ENCODE assay signal across 11 cellular contexts in genomic region chr1:30755746-30756145, GRCh38. TPM values are rescaled to one million over a fixed set of nuclear protein-coding genes. Genes with fewer than 3 reads are reported as not detected.
A peak's percentile ranks its signal among the peaks of the same experiment; 100 is the strongest.
DNase-seq lines count a peak whose midpoint lies in the region; ATAC-seq and TF ChIP-seq lines count a peak whose summit lies in the region.
"Had no signal": no experiment of that assay in that cellular context is flagged by ENCODE, and none has a peak within 500 bp of the region (broad histone marks: within the 10 kb centered on the region; RNA-seq: fewer than 3 reads in every experiment).

No MANE protein-coding gene starts in this region.

- TF ChIP-seq CTCF in adrenal gland (IDR thresholded peaks at IDR 0.05) = no peak
- TF ChIP-seq CTCF in natural killer cell (IDR thresholded peaks at IDR 0.05) = no peak

- H3K27ac Mint-ChIP-seq in CD4-positive, alpha-beta memory T cell = peak overlapping the region; percentile 95 to 100 (median 98)
- H3K27ac Mint-ChIP-seq in natural killer cell = peak overlapping the region; percentile 99 to 100

- H3K27me3 Mint-ChIP-seq in CD4-positive, alpha-beta memory T cell = no peaks in the 10 kb centered on the region
- no peaks in the 10 kb centered on the region for H3K27me3 Mint-ChIP-seq in natural killer cell (ENCODE audit: low read depth in 2 of 2)

- peak overlapping the region; percentile 92 for H3K27ac ChIP-seq in CD4-positive, alpha-beta memory T cell (ENCODE audit: low read depth, low read length)
- peak overlapping the region in 3 of 5 donors; percentile 6 to 94 (median 78) for H3K27ac ChIP-seq in adrenal gland

- H3K9me3 Mint-ChIP-seq in CD4-positive, alpha-beta memory T cell = peaks cover 0 to 4% (median 0%) of the 10 kb centered on the region in 8 donors
- no peaks in the 10 kb centered on the region for H3K9me3 Mint-ChIP-seq in natural killer cell
- H3K9me3 Mint-ChIP-seq: neural crest cell had no signal

- CTCF ChIA-PET in CD4-positive, alpha-beta memory T cell (lab: Charles Lee; ENCODE audit: partially characterized antibody) = interaction anchor here (1.5 to 18.5 kb wide), 4 partner anchors 12 to 36 kb away, joined by 3 to 270 read pairs (median 103); no protein-coding TSS in a partner anchor

- peaks cover 23 to 45% of the 10 kb centered on the region in 2 donors for H3K36me3 Mint-ChIP-seq in CD4-positive, alpha-beta memory T cell
- no peaks in the 10 kb centered on the region for H3K36me3 Mint-ChIP-seq in natural killer cell

- TF ChIP-seq POLR2A in GM18951 (IDR thresholded peaks at IDR 0.05; ENCODE audit: extremely low read depth, insufficient read depth, insufficient read length) = peak; percentile 19
- no peak for TF ChIP-seq POLR2A in adrenal gland (IDR thresholded peaks at IDR 0.05)

- no peak for ATAC-seq in natural killer cell

- H3K4me1 Mint-ChIP-seq in CD4-positive, alpha-beta memory T cell = peaks cover 50 to 100% (median 67%) of the 10 kb centered on the region in 4 donors
- H3K4me1 Mint-ChIP-seq in natural killer cell = peaks cover 91 to 94% of the 10 kb centered on the region in 2 donors

- peak overlapping the region; percentile 96 for H3K4me3 ChIP-seq in CD4-positive, alpha-beta memory T cell (ENCODE audit: low read length in 2 of 2)
- H3K4me3 ChIP-seq in adrenal gland = peak overlapping the region in 1 of 4 donors; percentile 39

- 75 to 87% (median 79%) methylated on average over 4 of the region's 4 CpGs for WGBS in adrenal gland, 4 donors

- H3K4me1 ChIP-seq in CD4-positive, alpha-beta memory T cell (ENCODE audit: insufficient read depth, low read length) = peaks cover 84% of the 10 kb centered on the region
- no peaks in the 10 kb centered on the region for H3K4me1 ChIP-seq in adrenal gland (replicated peaks in 1 of 2)

- no peaks in the 10 kb centered on the region for H3K9me3 ChIP-seq in CD4-positive, alpha-beta memory T cell (ENCODE audit: control insufficient read depth in 1 of 2, low read length in 2 of 2)
- no peaks in the 10 kb centered on the region for H3K9me3 ChIP-seq in adrenal gland (replicated peaks in 1 of 3)

- intact Hi-C loops in CD4-positive, alpha-beta memory T cell (cut with micrococcal nuclease) = loop anchor here (1.0 to 10.0 kb wide), 4 partner anchors 12 to 1187 kb away; partner anchors contain the start of gene PUM1
- intact Hi-C loops in adrenal gland (cut with DNase I) = no loop called here
- intact Hi-C loops in natural killer cell (cut with micrococcal nuclease) = loop anchor here (1.0 to 10.0 kb wide), 3 partner anchors 11 to 549 kb away; no protein-coding TSS in a partner anchor

- peak overlapping the region; percentile 97 to 100 (median 100) for H3K4me3 Mint-ChIP-seq in CD4-positive, alpha-beta memory T cell
- H3K4me3 Mint-ChIP-seq in natural killer cell = peak overlapping the region; percentile 99
- H3K4me3 Mint-ChIP-seq: neural crest cell had no signal

- DNase-seq in CD4-positive, alpha-beta memory T cell = no peak
- DNase-seq in adrenal gland (no peak), natural killer cell (no peak), epidermal melanocyte (ENCODE audit: insufficient read length, low spot score) (no peak), DMS 273 treated with DMSO at 0.1 percent for 48 hours (lab: John Stamatoyannopoulos, UW) (no peak), HuH-7.5 (ENCODE audit: low spot score) (no peak), islet precursor cell (no peak)
- DNase-seq: Calu3 had no signal

- H3K36me3 ChIP-seq in CD4-positive, alpha-beta memory T cell (ENCODE audit: insufficient read depth, low read length) = peaks cover 4% of the 10 kb centered on the region
- H3K36me3 ChIP-seq in adrenal gland (replicated peaks in 1 of 2) = no peaks in the 10 kb centered on the region

- in situ Hi-C loops in GM18951 (cut with MboI; ENCODE audit: low sequenced_read_pairs, unreplicated experiment) = no loop called here

- H3K27me3 ChIP-seq in CD4-positive, alpha-beta memory T cell (ENCODE audit: insufficient read depth, low read length) = no peaks in the 10 kb centered on the region
- no peaks in the 10 kb centered on the region for H3K27me3 ChIP-seq in adrenal gland

- POLR2A ChIA-PET in CD4-positive, alpha-beta memory T cell (lab: Charles Lee; ENCODE audit: partially characterized antibody) = interaction anchor here (0.9 to 22.1 kb wide), 6 partner anchors 7 to 27 kb away, joined by 3 to 1160 read pairs (median 12); partner anchors contain the start of gene MATN1

RNA-seq across cellular contexts. Expression of gene LAPTM5, which starts 1.8 kb away (rescaled TPM):
- total RNA-seq in CD4-positive, alpha-beta memory T cell = 100 to 1,000 TPM; 587 to 608 TPM
- polyA plus RNA-seq in CD4-positive, alpha-beta memory T cell = 100 to 1,000 TPM; 563 to 851 TPM
- 100 to 1,000 TPM in 5 of 8 donors, 10 to 100 TPM in 3; 24.0 to 176 (median 130) TPM for total RNA-seq in adrenal gland
- 100 to 1,000 TPM in 1 of 3 donors, 10 to 100 TPM in 2; 85.9 to 177 (median 97.1) TPM for polyA plus RNA-seq in adrenal gland
- total RNA-seq in natural killer cell = 100 to 1,000 TPM; 520 to 674 (median 533) TPM
- total RNA-seq: Calu3, chondrocyte had no signal

RNA-seq across cellular contexts. Expression of gene MATN1, which starts 32.4 kb away (rescaled TPM):
- total RNA-seq in CD4-positive, alpha-beta memory T cell = under 1 TPM in 1 of 2 experiments, not detected in 1; 0.12 TPM
- polyA plus RNA-seq in CD4-positive, alpha-beta memory T cell = 1 to 10 TPM in 1 of 2 donors, under 1 TPM in 1; 0.53 to 1.2 TPM
- total RNA-seq in adrenal gland (under 1 TPM in 2 of 8 donors, not detected in 6; 0.27 to 0.55 TPM), natural killer cell (1 to 10 TPM in 2 of 3 donors, under 1 TPM in 1; 0.93 to 1.7 (median 1.2) TPM)
- under 1 TPM; 0.05 to 0.10 (median 0.08) TPM for polyA plus RNA-seq in adrenal gland
- total RNA-seq: Calu3 had no signal

Comparison
In these comparisons a context has a peak if more than half of its experiments do, and no peak if none do; other contexts are left out.
1. intact Hi-C loops: an anchor here in CD4-positive, alpha-beta memory T cell (1.0 to 10.0 kb wide) and natural killer cell (1.0 to 10.0 kb wide); none called in adrenal gland.